8 cellular contexts compared by ENCODE assay signal in the genomic region with DNA sequence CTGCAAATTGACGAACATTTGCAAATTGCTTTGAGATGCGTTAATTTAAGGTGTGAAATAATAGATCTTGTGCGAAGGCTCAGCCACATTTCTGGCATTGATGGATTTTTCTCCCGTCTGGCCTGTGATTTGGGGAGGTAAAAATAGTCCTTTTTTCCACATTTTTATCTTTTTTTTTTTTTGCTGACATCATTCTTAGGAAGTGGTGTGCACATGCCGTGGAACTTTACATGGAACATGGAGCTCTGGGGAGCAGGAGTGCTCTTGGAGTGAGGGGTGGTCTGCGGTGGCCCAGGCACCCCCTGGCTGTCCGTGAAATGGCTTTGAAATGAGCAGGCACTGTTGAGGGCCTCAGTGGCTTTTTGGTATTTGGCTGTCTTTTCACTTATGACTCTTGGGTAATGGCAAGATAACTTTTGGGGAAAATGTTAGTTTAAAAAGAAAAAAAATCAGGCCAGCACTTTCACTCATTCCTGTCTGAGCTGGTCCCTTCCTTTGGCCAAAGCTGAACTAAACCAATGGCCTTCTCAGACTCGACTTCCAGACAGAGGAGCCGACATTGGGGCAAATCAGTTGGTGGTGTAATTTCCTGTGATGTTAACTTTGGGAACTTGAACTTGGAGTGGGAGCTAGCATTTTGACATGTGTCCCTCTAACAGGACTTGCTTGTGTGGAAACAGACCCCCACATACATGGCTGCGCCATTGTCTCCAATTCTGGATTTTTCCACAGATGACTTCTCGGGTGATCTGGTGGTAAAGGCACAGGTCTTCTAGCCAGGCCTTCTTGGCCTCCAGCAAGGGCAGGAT. TPM values are rescaled to one million over a fixed set of nuclear protein-coding genes. Genes with fewer than 3 reads are reported as not detected.
DNase-seq lines count a peak whose midpoint lies in the region; ATAC-seq and TF ChIP-seq lines count a peak whose summit lies in the region.

No MANE protein-coding gene starts in this region.

- H3K9ac ChIP-seq in mesenchymal stem cell (ENCODE audit: low read length) (peak overlapping the region; percentile 99), subcutaneous abdominal adipose tissue (ENCODE audit: low read length in 5 of 5) (peak overlapping the region in 4 of 5 donors; percentile 42 to 97 (median 60))

- H2BK12ac ChIP-seq in mesenchymal stem cell (ENCODE audit: low read length in 2 of 2) = peak overlapping the region; percentile 90 to 95

- no peak for ATAC-seq in GM21381 (IDR thresholded peaks at IDR 0.05; ENCODE audit: unreplicated experiment)

- no peak overlapping the region for H2BK15ac ChIP-seq in mesenchymal stem cell (ENCODE audit: low read depth, poor library complexity, severe bottlenecking)

- no peaks in the 10 kb centered on the region for H3K79me1 ChIP-seq in mesenchymal stem cell (replicated peaks; ENCODE audit: low read length, poor library complexity, severe bottlenecking)

- H3K4me3 ChIP-seq in HL-60 (replicated peaks; ENCODE audit: insufficient read depth, low read length) = peak overlapping the region; percentile 27
- peak overlapping the region; percentile 34 for H3K4me3 ChIP-seq in brain microvascular endothelial cell (ENCODE audit: low read depth, low read length)
- peak overlapping the region in 1 of 2 experiments; percentile 96 for H3K4me3 ChIP-seq in mesenchymal stem cell (ENCODE audit: insufficient read depth in 1 of 2, low read depth in 1 of 2, low read length in 2 of 2)
- peak overlapping the region in 3 of 5 donors; percentile 13 to 46 (median 25) for H3K4me3 ChIP-seq in subcutaneous abdominal adipose tissue (ENCODE audit: low read depth in 1 of 5, low read length in 5 of 5)

- 68% methylated on average over 10 of the region's 11 CpGs for whole genome bisulfite sequencing in mesenchymal stem cell

- in situ Hi-C loops in brain microvascular endothelial cell (cut with HindIII; ENCODE audit: low pct_ligation_motif_present, low sequenced_read_pairs) = no loop called here

- H3K14ac ChIP-seq in mesenchymal stem cell (ENCODE audit: low read length in 2 of 2) = peak overlapping the region in 1 of 2 experiments; percentile 78

- H2BK120ac ChIP-seq in mesenchymal stem cell (ENCODE audit: low read depth, low read length) = peak overlapping the region; percentile 45

- peak overlapping the region; percentile 98 for H2AK5ac ChIP-seq in mesenchymal stem cell (ENCODE audit: low read length, severe bottlenecking)

- H3K18ac ChIP-seq in mesenchymal stem cell (ENCODE audit: low read depth in 1 of 2, low read length in 2 of 2) = peak overlapping the region; percentile 89 to 95

- H2AFZ ChIP-seq in mesenchymal stem cell (ENCODE audit: low read depth, low read length) = no peak overlapping the region

- peaks cover 3% of the 10 kb centered on the region for H3K36me3 ChIP-seq in brain microvascular endothelial cell (replicated peaks)
- H3K36me3 ChIP-seq in mesenchymal stem cell (ENCODE audit: control insufficient read depth in 1 of 2, insufficient read depth in 2 of 2, low read depth in 1 of 2, low read length in 2 of 2) = peaks cover 22 to 32% of the 10 kb centered on the region in 2 experiments
- H3K36me3 ChIP-seq in subcutaneous abdominal adipose tissue (ENCODE audit: control insufficient read depth in 5 of 5, insufficient read depth in 5 of 5, low read length in 5 of 5) = peaks cover 0 to 13% (median 0%) of the 10 kb centered on the region in 5 donors

- H4K91ac ChIP-seq in mesenchymal stem cell (ENCODE audit: low read length) = peak overlapping the region; percentile 64

- peak overlapping the region; percentile 45 for H4K8ac ChIP-seq in mesenchymal stem cell (ENCODE audit: low read length)

- H3K27me3 ChIP-seq in HL-60 (ENCODE audit: insufficient read depth, poor library complexity, severe bottlenecking) = no peaks in the 10 kb centered on the region
- no peaks in the 10 kb centered on the region for H3K27me3 ChIP-seq in brain microvascular endothelial cell (replicated peaks)
- H3K27me3 ChIP-seq in mesenchymal stem cell (ENCODE audit: control insufficient read depth in 1 of 2, insufficient read depth in 1 of 2, low read length in 2 of 2) = no peaks in the 10 kb centered on the region
- no peaks in the 10 kb centered on the region for H3K27me3 ChIP-seq in subcutaneous abdominal adipose tissue (ENCODE audit: control insufficient read depth in 5 of 5, insufficient read depth in 4 of 5, low read length in 5 of 5)

- peak overlapping the region; percentile 95 for H2BK5ac ChIP-seq in mesenchymal stem cell (ENCODE audit: low read depth, low read length, poor library complexity, severe bottlenecking)

- no peaks in the 10 kb centered on the region for H3K9me3 ChIP-seq in mesenchymal stem cell (ENCODE audit: control insufficient read depth, low read length)
- no peaks in the 10 kb centered on the region for H3K9me3 ChIP-seq in subcutaneous abdominal adipose tissue (ENCODE audit: control insufficient read depth in 5 of 5, low read length in 5 of 5)

- no peak overlapping the region for H3K23ac ChIP-seq in mesenchymal stem cell (ENCODE audit: low read length in 2 of 2)

- H3K27ac ChIP-seq in HL-60 (replicated peaks) (peak overlapping the region; percentile 92), brain microvascular endothelial cell (peak overlapping the region; percentile 78), mesenchymal stem cell (ENCODE audit: low read length, poor library complexity, severe bottlenecking) (peak overlapping the region; percentile 99), subcutaneous abdominal adipose tissue (ENCODE audit: low read depth, low read length) (peak overlapping the region; percentile 59)

- peaks cover 56% of the 10 kb centered on the region for H3K4me1 ChIP-seq in mesenchymal stem cell (ENCODE audit: control insufficient read depth, insufficient read depth, low read depth, low read length)
- peaks cover 17 to 92% (median 79%) of the 10 kb centered on the region in 5 donors for H3K4me1 ChIP-seq in subcutaneous abdominal adipose tissue (ENCODE audit: control insufficient read depth in 5 of 5, insufficient read depth in 5 of 5, low read length in 5 of 5)

- DNase-seq in HL-60 (ENCODE audit: low read depth in 1 of 2, low spot score in 1 of 2) (no peak), brain microvascular endothelial cell (no peak), mesenchymal stem cell (peak; percentile 45), RKO (ENCODE audit: low spot score) (no peak)
- DNase-seq in stimulated activated naive CD4-positive, alpha-beta T cell (lab: John Stamatoyannopoulos, UW) = no peak
- no peak for DNase-seq in activated CD8-positive, alpha-beta memory T cell treated with anti-CD3 and anti-CD28 coated beads for 24 hours

- no peak for TF ChIP-seq CTCF in HL-60 (IDR thresholded peaks at IDR 0.05; ENCODE audit: insufficient read depth, low read length)
- no peak for TF ChIP-seq CTCF in brain microvascular endothelial cell (IDR thresholded peaks at IDR 0.05; ENCODE audit: low read depth, low read length, missing control alignments)

- peak overlapping the region; percentile 80 for H3K4me2 ChIP-seq in mesenchymal stem cell (ENCODE audit: low read length, poor library complexity, severe bottlenecking)

- H3K4ac ChIP-seq in mesenchymal stem cell (ENCODE audit: low read depth in 1 of 2, low read length in 2 of 2) = peak overlapping the region; percentile 81 to 92

RNA-seq across cellular contexts. Expression of a gene that starts 4.2 kb away (rescaled TPM):
- 99.8 TPM for polyA plus RNA-seq in mesenchymal stem cell (2013, experiment 1 of 2)
- polyA plus RNA-seq in mesenchymal stem cell (2013, experiment 2 of 2) = 97.5 TPM
